14 cellular contexts compared by ENCODE assay signal in genomic region chr1:236465231-236465958, GRCh38. TPM values are rescaled to one million over a fixed set of nuclear protein-coding genes. Genes with fewer than 3 reads are reported as not detected.
DNase-seq lines count a peak whose midpoint lies in the region; ATAC-seq and TF ChIP-seq lines count a peak whose summit lies in the region.
"Had no signal": no experiment of that assay in that cellular context is flagged by ENCODE, and none has a peak within 500 bp of the region (broad histone marks: within the 10 kb centered on the region; RNA-seq: fewer than 3 reads in every experiment).

No MANE protein-coding gene starts in this region.

- H3K9me3 ChIP-seq in HEK293 (ENCODE audit: control insufficient read depth, insufficient read depth, low read depth, low read length): no peaks in the 10 kb centered on the region
- no peaks in the 10 kb centered on the region for H3K9me3 ChIP-seq in gastrocnemius medialis
- H3K9me3 ChIP-seq: testis had no signal

- intact Hi-C loops in gastrocnemius medialis (cut with DNase I; ENCODE audit: low total_unique reads): no loop called here

- peaks cover 0 to 8% (median 0%) of the 10 kb centered on the region in 3 donors for H3K27me3 ChIP-seq in gastrocnemius medialis
- H3K27me3 ChIP-seq: testis had no signal

- H3K36me3 ChIP-seq in HEK293 (ENCODE audit: control insufficient read depth in 2 of 2, insufficient read depth in 1 of 2, low read length in 2 of 2) (no peaks in the 10 kb centered on the region; a peak in 1 of 3 replicates), gastrocnemius medialis (no peaks in the 10 kb centered on the region)

- peak overlapping the region in 3 of 6 donors; percentile 29 to 76 (median 45) for H3K27ac Mint-ChIP-seq in naive B cell

- peak overlapping the region in 5 of 8 donors; percentile 10 to 69 (median 61) for H3K4me3 Mint-ChIP-seq in naive B cell

- peaks cover 22 to 26% (median 24%) of the 10 kb centered on the region in 3 donors for H3K4me1 Mint-ChIP-seq in naive B cell

- H3K36me3 Mint-ChIP-seq in naive B cell: no peaks in the 10 kb centered on the region

- H3K4me1 ChIP-seq in HEK293 (ENCODE audit: control insufficient read depth, insufficient read depth, low read length) (peaks cover 9% of the 10 kb centered on the region), gastrocnemius medialis (no peaks in the 10 kb centered on the region)
- H3K4me1 ChIP-seq: testis had no signal

- TF ChIP-seq CTCF in HEK293 (tag by site-specific recombination; IDR thresholded peaks at IDR 0.05) (no peak), gastrocnemius medialis (IDR thresholded peaks at IDR 0.05 in 4 of 5, conservative IDR thresholded peaks at IDR 0.05 in 1 of 5) (no peak)

- no peak for TF ChIP-seq POLR2A in gastrocnemius medialis (IDR thresholded peaks at IDR 0.05)

- peaks cover 0 to 2% (median 0%) of the 10 kb centered on the region in 7 donors for H3K9me3 Mint-ChIP-seq in naive B cell

- H3K27ac ChIP-seq in HEK293 (ENCODE audit: extremely low read depth, low read depth, low read length) (no peak overlapping the region), gastrocnemius medialis (no peak overlapping the region)
- H3K27ac ChIP-seq: testis had no signal

- H3K27me3 Mint-ChIP-seq in naive B cell: peaks cover 45 to 62% (median 52%) of the 10 kb centered on the region in 3 donors

- POLR2A ChIA-PET in HEK293 (lab: Yijun Ruan, JAX): no interaction called here

- no peak for DNase-seq in naive B cell
- no peak for DNase-seq in gastrocnemius medialis
- DNase-seq in D341Med (ENCODE audit: low spot score): no peak
- DNase-seq in cerebellum (ENCODE audit: low spot score): no peak
- DNase-seq in NCI-H1048 (lab: John Stamatoyannopoulos, UW): no peak
- DNase-seq: cortex of kidney, H7, hypothalamus, NCI-H526, T1000, testis had no signal

- CTCF ChIA-PET in HEK293 (lab: Yijun Ruan, JAX): interaction anchor here (2.7 kb wide), 1 partner anchor 14 kb away, joined by 17 read pairs; no protein-coding TSS in a partner anchor

- H3K4me3 ChIP-seq in HEK293 (ENCODE audit: low read depth, low read length): no peak overlapping the region
- H3K4me3 ChIP-seq in gastrocnemius medialis: no peak overlapping the region
- H3K4me3 ChIP-seq: testis had no signal

- ATAC-seq in GM19043 (IDR thresholded peaks at IDR 0.05; ENCODE audit: low read depth, unreplicated experiment): peak; percentile 19
- ATAC-seq in HG03457 (IDR thresholded peaks at IDR 0.05; ENCODE audit: unreplicated experiment): peak; percentile 26
- ATAC-seq in naive B cell (ENCODE audit: low read depth in 2 of 2): peak; percentile 15 to 18
- no peak for ATAC-seq in gastrocnemius medialis

- in situ Hi-C loops in gastrocnemius medialis (cut with MboI; ENCODE audit: low sequenced_read_pairs in 4 of 4): no loop called here

TF ChIP-seq in HEK293, 187 proteins besides CTCF, POLR2A, EP300 and RAD21:
- TF ChIP-seq ZNF426 (tag by site-specific recombination; IDR thresholded peaks at IDR 0.05) (no peak), ZNF664 (tag by site-specific recombination; IDR thresholded peaks at IDR 0.05) (peak; percentile 90)

RNA-seq across cellular contexts. Expression of gene LGALS8, which starts 58.4 kb away (rescaled TPM):
- 10 to 100 TPM; 17.7 to 39.5 (median 28.7) TPM for polyA plus RNA-seq in naive B cell (ENCODE audit: low read depth in 6 of 6)
- total RNA-seq in gastrocnemius medialis: 10 to 100 TPM; 11.1 to 20.7 (median 12.5) TPM
- 69.0 TPM for total RNA-seq in cerebellum

Comparison
In these comparisons a context has a peak if more than half of its experiments do, and no peak if none do; other contexts are left out.
1. ATAC-seq: peak in GM19043 (single experiment), HG03457 (single experiment) and naive B cell (2 of 2); none in gastrocnemius medialis (0 of 2).